8 cellular contexts compared by ENCODE assay signal in the genomic region with DNA sequence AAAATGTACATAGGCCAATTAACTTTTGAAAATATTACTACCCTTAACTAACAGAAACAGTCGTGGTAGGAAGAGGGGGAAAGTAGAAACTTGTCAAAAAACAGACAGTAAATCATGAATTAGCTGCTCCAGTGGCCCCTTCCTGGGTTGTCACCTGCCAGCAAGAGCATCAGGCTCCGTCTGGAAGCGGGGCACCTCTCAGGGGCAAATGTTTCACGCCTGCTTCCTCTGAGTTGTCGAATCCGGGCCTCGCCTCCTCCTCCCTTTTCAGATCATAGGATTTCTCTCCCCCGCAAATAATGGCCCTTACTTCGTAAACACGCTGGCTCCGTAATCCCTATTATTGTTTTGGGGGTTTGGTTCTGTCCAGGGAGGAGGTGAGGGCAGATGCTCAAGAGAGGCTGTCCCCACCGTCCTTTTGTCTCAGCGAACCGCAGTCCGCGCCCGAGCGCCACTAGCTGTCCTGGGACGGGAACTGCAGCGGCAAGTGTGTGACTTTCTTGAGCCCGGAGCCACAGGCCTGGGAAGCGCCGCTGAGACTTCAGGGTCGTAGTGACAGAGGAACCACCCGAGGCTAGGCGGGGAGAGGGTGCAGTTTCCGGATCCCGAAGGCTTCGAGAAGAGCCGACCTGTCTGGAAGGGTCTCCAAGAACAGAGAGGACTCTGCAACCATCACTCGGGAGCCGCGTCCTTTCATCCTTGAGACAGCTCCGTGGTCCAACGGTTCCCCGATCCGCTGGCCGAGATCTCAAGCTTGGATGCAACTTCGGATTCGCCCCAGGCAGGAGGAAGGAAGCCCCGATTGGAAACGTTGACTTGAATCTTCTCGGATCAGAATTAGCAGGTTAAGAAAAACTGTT.
DNase-seq lines count a peak whose midpoint lies in the region; ATAC-seq and TF ChIP-seq lines count a peak whose summit lies in the region.

No MANE protein-coding gene starts in this region.

- no peaks in the 10 kb centered on the region for H3K9me3 Mint-ChIP-seq in endodermal cell

- peak; percentile 74 for ATAC-seq in GM19463 (IDR thresholded peaks at IDR 0.05; ENCODE audit: unreplicated experiment)

- H3K9me3 ChIP-seq in endodermal cell (ENCODE audit: control insufficient read depth, low read length) (no peaks in the 10 kb centered on the region), mononuclear cell (ENCODE audit: low read depth, low read length) (no peaks in the 10 kb centered on the region)

- H3K27me3 Mint-ChIP-seq in endodermal cell (ENCODE audit: insufficient read depth), result peaks cover 22% of the 10 kb centered on the region

- TF ChIP-seq CTCF in endodermal cell (conservative IDR thresholded peaks at IDR 0.05), result peak; percentile 82

- no peaks in the 10 kb centered on the region for H3K36me3 ChIP-seq in endodermal cell (ENCODE audit: control insufficient read depth, insufficient read depth, low read length)

- peak; percentile 71 for DNase-seq in COLO829 (ENCODE audit: low spot score)
- peak; percentile 86 for DNase-seq in HK-2 (ENCODE audit: unreplicated experiment)
- peak; percentile 88 for DNase-seq in NOMO-1 treated with DMSO at 0.1 percent for 48 hours (lab: John Stamatoyannopoulos, UW; ENCODE audit: unreplicated experiment)
- peak; percentile 47 to 52 for DNase-seq in activated CD8-positive, alpha-beta memory T cell treated with anti-CD3 and anti-CD28 coated beads for 4 hours (ENCODE audit: low read depth in 2 of 2)
- peak; percentile 98 for DNase-seq in endodermal cell
- peak; percentile 48 for DNase-seq in stimulated activated CD8-positive, alpha-beta memory T cell treated with anti-CD3 and anti-CD28 coated beads, Interleukin-4, amount 100 ng/mL, for 1 hour (ENCODE audit: low read depth in 2 of 2, low spot score in 1 of 2)

- 1% methylated on average over 19 to 43 of the region's 43 CpGs for WGBS in endodermal cell (ENCODE audit: insufficient coverage in 1 of 2, insufficient read length in 1 of 2), 2 experiments

- H3K4me1 ChIP-seq in endodermal cell (ENCODE audit: control insufficient read depth, insufficient read depth, low read length), result no peaks in the 10 kb centered on the region
- H3K4me1 ChIP-seq in mononuclear cell (ENCODE audit: insufficient read depth, low read length), result peaks cover 15% of the 10 kb centered on the region

- peak overlapping the region; percentile 100 for H3K4me3 ChIP-seq in endodermal cell (ENCODE audit: low read length)
- peak overlapping the region; percentile 45 for H3K4me3 ChIP-seq in mononuclear cell (ENCODE audit: low read length)

- H3K27me3 ChIP-seq in endodermal cell (ENCODE audit: control insufficient read depth, insufficient read depth, low read length, poor library complexity, severe bottlenecking) (no peaks in the 10 kb centered on the region), mononuclear cell (ENCODE audit: insufficient read depth, low read length) (peaks cover 19% of the 10 kb centered on the region)

- H3K27ac ChIP-seq in endodermal cell (ENCODE audit: low read depth, low read length), result peak overlapping the region; percentile 55

- H3K4me3 Mint-ChIP-seq in endodermal cell, result peak overlapping the region; percentile 90

- no peaks in the 10 kb centered on the region for H3K36me3 Mint-ChIP-seq in endodermal cell (ENCODE audit: low read depth)

- H3K27ac Mint-ChIP-seq in endodermal cell, result peak overlapping the region; percentile 95

- H3K4me1 Mint-ChIP-seq in endodermal cell, result no peaks in the 10 kb centered on the region

- peak overlapping the region; percentile 65 for H3K9ac ChIP-seq in endodermal cell (ENCODE audit: extremely low read depth, low read length, poor library complexity, severe bottlenecking)

Comparison
In these comparisons a context has a peak if more than half of its experiments do, and no peak if none do; other contexts are left out.
1. Peak in every context shown above with its lines: DNase-seq, ATAC-seq, H3K4me3 ChIP-seq and H3K27ac ChIP-seq.
2. DNase-seq: peak in every context shown above with its lines; median percentile 98 in endodermal cell; 88 in NOMO-1 treated with DMSO at 0.1 percent for 48 hours; 86 in HK-2; 71 in COLO829; 50 in activated CD8-positive, alpha-beta memory T cell treated with anti-CD3 and anti-CD28 coated beads for 4 hours; 48 in stimulated activated CD8-positive, alpha-beta memory T cell treated with anti-CD3 and anti-CD28 coated beads, Interleukin-4, amount 100 ng/mL, for 1 hour.